In genomic region chr1:228903573-228904122, GRCh38 we compare ENCODE assay signal across 10 cellular contexts.
DNase-seq lines count a peak whose midpoint lies in the region; ATAC-seq, FAIRE-seq and TF ChIP-seq lines count a peak whose summit lies in the region.
"Had no signal": no experiment of that assay in that cellular context is flagged by ENCODE, and none has a peak within 500 bp of the region (broad histone marks: within the 10 kb centered on the region; RNA-seq: fewer than 3 reads in every experiment).

No MANE protein-coding gene starts in this region.

- H3K27me3 ChIP-seq in endothelial cell of umbilical vein (ENCODE audit: control insufficient read depth in 2 of 2, insufficient read depth in 2 of 2, low read length in 2 of 2), result peaks cover 0 to 2% of the 10 kb centered on the region in 2 experiments
- no peaks in the 10 kb centered on the region for H3K27me3 ChIP-seq in thyroid gland
- no peaks in the 10 kb centered on the region for H3K27me3 ChIP-seq in Peyer's patch

- H3K27ac ChIP-seq in endothelial cell of umbilical vein (ENCODE audit: insufficient read depth, low read depth, low read length) (no peak overlapping the region), thyroid gland (peak overlapping the region; percentile 57 to 75 (median 73)), Peyer's patch (peak overlapping the region in 2 of 4 donors; percentile 54 to 69)

- no peak overlapping the region for H3K9ac ChIP-seq in endothelial cell of umbilical vein (replicated peaks; ENCODE audit: extremely low read depth, insufficient read depth, low read length)

- POLR2A ChIA-PET in endothelial cell of umbilical vein (lab: Charles Lee), result no interaction called here

- DNase-seq in DMS153 treated with DMSO at 0.1 percent for 48 hours (lab: John Stamatoyannopoulos, UW; ENCODE audit: unreplicated experiment) (peak; percentile 19), DMS153 (lab: John Stamatoyannopoulos, UW) (no peak), endothelial cell of umbilical vein (ENCODE audit: low read depth, low spot score) (peak; percentile 30), mucosa of descending colon (no peak), thyroid gland (peak; percentile 58 to 73), activated gamma-delta T cell (lab: John Stamatoyannopoulos, UW) (no peak), Peyer's patch (no peak), DMS79 (lab: John Stamatoyannopoulos, UW) (no peak)
- DNase-seq: activated naive CD4-positive, alpha-beta T cell treated with anti-CD3 and anti-CD28 coated beads, Interleukin-2, amount 10 ng/mL, durations not matched to agents 7 days and 5 days; naive B cell had no signal

- TF ChIP-seq POLR2A in endothelial cell of umbilical vein (IDR thresholded peaks at IDR 0.05; ENCODE audit: low read depth, low read length) (no peak), thyroid gland (IDR thresholded peaks at IDR 0.05) (no peak), Peyer's patch (IDR thresholded peaks at IDR 0.05) (no peak)

- H3K79me2 ChIP-seq in endothelial cell of umbilical vein (ENCODE audit: control insufficient read depth, insufficient read depth, low read length), result no peaks in the 10 kb centered on the region

- no peak overlapping the region for H2AFZ ChIP-seq in endothelial cell of umbilical vein (ENCODE audit: low read depth, low read length)

- dilution Hi-C loops in endothelial cell of umbilical vein (cut with MboI; ENCODE audit: extremely low pct_ligation_motif_present, low sequenced_read_pairs), result no loop called here

- peak overlapping the region; percentile 41 for H3K4me2 ChIP-seq in endothelial cell of umbilical vein (ENCODE audit: insufficient read depth, low read length)

- H4K20me1 ChIP-seq in endothelial cell of umbilical vein (replicated peaks; ENCODE audit: control insufficient read depth, extremely low read depth, insufficient read depth, low read length), result no peaks in the 10 kb centered on the region

- TF ChIP-seq CTCF in endothelial cell of umbilical vein (IDR thresholded peaks at IDR 0.05; ENCODE audit: extremely low read depth in 1 of 2, insufficient read depth in 1 of 2, low read depth in 1 of 2, low read length in 2 of 2), result no peak
- no peak for TF ChIP-seq CTCF in mucosa of descending colon (IDR thresholded peaks at IDR 0.05)
- TF ChIP-seq CTCF in thyroid gland (IDR thresholded peaks at IDR 0.05), result no peak
- TF ChIP-seq CTCF in Peyer's patch (IDR thresholded peaks at IDR 0.05), result no peak

- H3K36me3 ChIP-seq in endothelial cell of umbilical vein (ENCODE audit: control insufficient read depth in 2 of 2, extremely low read depth in 1 of 2, insufficient read depth in 2 of 2, low read length in 2 of 2) (no peaks in the 10 kb centered on the region), mucosa of descending colon (ENCODE audit: low read depth) (no peaks in the 10 kb centered on the region), thyroid gland (no peaks in the 10 kb centered on the region), Peyer's patch (no peaks in the 10 kb centered on the region)

- H3K4me1 ChIP-seq in endothelial cell of umbilical vein (ENCODE audit: control insufficient read depth, extremely low read depth, insufficient read depth, low read length), result peaks cover 12% of the 10 kb centered on the region
- peaks cover 7% of the 10 kb centered on the region for H3K4me1 ChIP-seq in mucosa of descending colon (ENCODE audit: low read depth)
- peaks cover 14 to 19% of the 10 kb centered on the region in 2 donors for H3K4me1 ChIP-seq in thyroid gland
- H3K4me1 ChIP-seq in Peyer's patch, result peaks cover 0 to 18% (median 0%) of the 10 kb centered on the region in 4 donors

- CTCF ChIA-PET in endothelial cell of umbilical vein (lab: Charles Lee), result interaction anchor here (0.6 to 1.7 kb wide), 4 partner anchors 8 to 324 kb away, joined by 3 to 8 read pairs (median 4); no protein-coding TSS in a partner anchor

- H3K4me3 ChIP-seq in endothelial cell of umbilical vein (replicated peaks in 1 of 3; ENCODE audit: insufficient read depth in 1 of 3, low read depth in 1 of 3, low read length in 3 of 3) (no peak overlapping the region), mucosa of descending colon (no peak overlapping the region), thyroid gland (replicated peaks in 1 of 3) (no peak overlapping the region), Peyer's patch (no peak overlapping the region)

- H3K9me1 ChIP-seq in endothelial cell of umbilical vein (replicated peaks; ENCODE audit: control insufficient read depth, extremely low read depth, insufficient read depth, low read length), result no peaks in the 10 kb centered on the region

- no TSS peak for BruUV-seq in endothelial cell of umbilical vein (replicated peaks; lab: Mats Ljungman, UMichigan)

- 37 to 63% methylated on average over 6 to 7 of the region's 7 CpGs for WGBS in thyroid gland, 2 donors

- ATAC-seq in mucosa of descending colon, result peak; percentile 46

- intact Hi-C loops in endothelial cell of umbilical vein (cut with micrococcal nuclease), result loop anchor here (1.0 to 2.0 kb wide), 3 partner anchors 35 to 123 kb away; no protein-coding TSS in a partner anchor
- intact Hi-C loops in mucosa of descending colon (cut with DNase I, micrococcal nuclease), result no loop called here
- intact Hi-C loops in thyroid gland (cut with DNase I), result no loop called here

- no peaks in the 10 kb centered on the region for H3K9me3 ChIP-seq in endothelial cell of umbilical vein (replicated peaks; ENCODE audit: control insufficient read depth, insufficient read depth, low read length)
- no peaks in the 10 kb centered on the region for H3K9me3 ChIP-seq in mucosa of descending colon
- H3K9me3 ChIP-seq in thyroid gland, result no peaks in the 10 kb centered on the region
- no peaks in the 10 kb centered on the region for H3K9me3 ChIP-seq in Peyer's patch

- FAIRE-seq in endothelial cell of umbilical vein (lab: Jason Lieb, UNC), result no peak

TF ChIP-seq in endothelial cell of umbilical vein, 7 proteins besides CTCF, POLR2A, EP300 and RAD21:
- TF ChIP-seq GATA2 (IDR thresholded peaks at IDR 0.05; ENCODE audit: insufficient read depth, insufficient read length, low read depth, low read length), result no peak
- no peak for TF ChIP-seq MYC (IDR thresholded peaks at IDR 0.05; ENCODE audit: low read depth, low read length)
- TF ChIP-seq POLR2AphosphoS5 (IDR thresholded peaks at IDR 0.05; ENCODE audit: insufficient read depth, low read depth, low read length), result no peak
- no peak for TF ChIP-seq MAX (IDR thresholded peaks at IDR 0.05; ENCODE audit: insufficient read depth, insufficient read length)
- no peak for TF ChIP-seq JUN (IDR thresholded peaks at IDR 0.05; ENCODE audit: borderline replicate concordance, insufficient read depth, insufficient read length, low read depth)
- TF ChIP-seq EZH2 (IDR thresholded peaks at IDR 0.05; ENCODE audit: borderline replicate concordance, low read depth, low read length, severe bottlenecking), result no peak
- no peak for TF ChIP-seq FOS (IDR thresholded peaks at IDR 0.05; ENCODE audit: borderline replicate concordance, insufficient read depth, low read length)
TF ChIP-seq in endothelial cell of umbilical vein: peak in this region for 0.

Comparison
In these comparisons a context has a peak if more than half of its experiments do, and no peak if none do; other contexts are left out.
1. DNase-seq: peak in DMS153 treated with DMSO at 0.1 percent for 48 hours (single experiment), endothelial cell of umbilical vein (single experiment) and thyroid gland (2 of 2); none in DMS153 (single experiment), mucosa of descending colon (0 of 3), activated gamma-delta T cell (single experiment), Peyer's patch (0 of 3) and DMS79 (single experiment).